Comparison of ENCODE assay signal across 8 cellular contexts in genomic region chr12:63844391-63845341, GRCh38. TPM values are rescaled to one million over a fixed set of nuclear protein-coding genes. Genes with fewer than 3 reads are reported as not detected.
DNase-seq lines count a peak whose midpoint lies in the region; ATAC-seq and TF ChIP-seq lines count a peak whose summit lies in the region.

SRGAP1 (plus strand) TSS chr12:63844700; CDS start chr12:63844817, 117 bp downstream.

- TF ChIP-seq CTCF in VCaP (conservative IDR thresholded peaks at IDR 0.05) (no peak), fibroblast of mammary gland (conservative IDR thresholded peaks at IDR 0.05; ENCODE audit: control insufficient read depth, insufficient read depth, low read depth, low read length) (peak; percentile 7), upper lobe of left lung (IDR thresholded peaks at IDR 0.05) (no peak)

- H3K4me1 ChIP-seq in mucosa of rectum (ENCODE audit: control insufficient read depth in 2 of 2, insufficient read depth in 2 of 2, low read length in 2 of 2) (peaks cover 4 to 15% of the 10 kb centered on the region in 2 donors), upper lobe of left lung (peaks cover 2 to 12% (median 5%) of the 10 kb centered on the region in 4 donors)

- H3K9me3 ChIP-seq in mucosa of rectum (ENCODE audit: control insufficient read depth in 2 of 2, low read length in 2 of 2) = no peaks in the 10 kb centered on the region
- no peaks in the 10 kb centered on the region for H3K9me3 ChIP-seq in upper lobe of left lung

- WGBS in upper lobe of left lung, 2 donors = 3 to 4% methylated on average over 25 to 26 of the region's 52 CpGs

- peak; percentile 70 for ATAC-seq in upper lobe of left lung (ENCODE audit: low FRiP score in 2 of 2)

- DNase-seq in NCI-H187 (lab: John Stamatoyannopoulos, UW) (peak; percentile 33 to 37), NCI-H187 treated with DMSO at 0.1 percent for 48 hours (lab: John Stamatoyannopoulos, UW) (no peak), GOT3 (lab: John Stamatoyannopoulos, UW) (peak; percentile 33), NCI-H1092 treated with DMSO at 0.1 percent for 48 hours (lab: John Stamatoyannopoulos, UW) (peak; percentile 66), fibroblast of mammary gland (ENCODE audit: low read depth) (peak; percentile 74), upper lobe of left lung (peak in 1 of 2 donors; percentile 40)

- no peaks in the 10 kb centered on the region for H3K27me3 ChIP-seq in mucosa of rectum (ENCODE audit: control insufficient read depth in 2 of 2, insufficient read depth in 2 of 2, low read length in 2 of 2)
- H3K27me3 ChIP-seq in upper lobe of left lung = no peaks in the 10 kb centered on the region

- peak within 1 kb of the TSS; percentile 88 to 92 for H3K9ac ChIP-seq in mucosa of rectum (ENCODE audit: low read depth in 1 of 2, low read length in 2 of 2)

- H3K27ac ChIP-seq in VCaP (peak within 1 kb of the TSS; percentile 69), mucosa of rectum (ENCODE audit: low read depth in 2 of 2, low read length in 2 of 2) (peak within 1 kb of the TSS; percentile 88), upper lobe of left lung (peak within 1 kb of the TSS; percentile 88 to 92 (median 91))

- H3K4me3 ChIP-seq in fibroblast of mammary gland (ENCODE audit: control insufficient read depth, low read depth, low read length) (peak within 1 kb of the TSS; percentile 99), mucosa of rectum (ENCODE audit: low read length in 2 of 2) (peak within 1 kb of the TSS; percentile 77 to 98), upper lobe of left lung (peak within 1 kb of the TSS; percentile 69 to 87 (median 82))

- TF ChIP-seq POLR2A in upper lobe of left lung (IDR thresholded peaks at IDR 0.05) = no peak

- no peaks in the 10 kb centered on the region for H3K36me3 ChIP-seq in mucosa of rectum (ENCODE audit: control insufficient read depth in 2 of 2, insufficient read depth in 2 of 2, low read length in 2 of 2)
- H3K36me3 ChIP-seq in upper lobe of left lung = no peaks in the 10 kb centered on the region

- no peak for TF ChIP-seq EP300 in upper lobe of left lung (IDR thresholded peaks at IDR 0.05)

RNA-seq across cellular contexts. Expression of gene SRGAP1, which starts in this region (rescaled TPM):
- 10 to 100 TPM in 3 of 6 donors, 1 to 10 TPM in 3; 4.7 to 36.7 (median 14.0) TPM for total RNA-seq in upper lobe of left lung
